10 cellular contexts compared by ENCODE assay signal in genomic region chr4:139553751-139554670, GRCh38. TPM values are rescaled to one million over a fixed set of nuclear protein-coding genes. Genes with fewer than 3 reads are reported as not detected.
DNase-seq lines count a peak whose midpoint lies in the region; ATAC-seq and TF ChIP-seq lines count a peak whose summit lies in the region.
"Had no signal": no experiment of that assay in that cellular context is flagged by ENCODE, and none has a peak within 500 bp of the region (broad histone marks: within the 10 kb centered on the region; RNA-seq: fewer than 3 reads in every experiment).

No MANE protein-coding gene starts in this region.

- H3K27ac ChIP-seq in GM23338 (ENCODE audit: low read depth): no peak overlapping the region

- H3K9ac ChIP-seq in skeletal muscle satellite cell (ENCODE audit: low read depth, low read length): peak overlapping the region; percentile 95

- H3K36me3 ChIP-seq in GM23338 (ENCODE audit: insufficient read depth) (no peaks in the 10 kb centered on the region), skeletal muscle satellite cell (ENCODE audit: insufficient read depth, low read length) (no peaks in the 10 kb centered on the region)

- peak overlapping the region; percentile 87; the same call in 1 of the 2 replicates for H3K4me3 ChIP-seq in GM23338
- H3K4me3 ChIP-seq in fibroblast of villous mesenchyme (ENCODE audit: low read depth, low read length): peak overlapping the region; percentile 86
- peak overlapping the region; percentile 90 for H3K4me3 ChIP-seq in skeletal muscle satellite cell (ENCODE audit: low read length)
- H3K4me3 ChIP-seq: K562, lung had no signal

- H2AFZ ChIP-seq in GM23338: no peak overlapping the region

- CTCF ChIA-PET in T-cell (lab: Charles Lee): interaction anchor here (0.6 to 1.8 kb wide), 6 partner anchors 23 to 339 kb away, joined by 3 to 5 read pairs (median 4); no protein-coding TSS in a partner anchor

- H3K36me3 Mint-ChIP-seq in GM23338 (ENCODE audit: low read depth) (no peaks in the 10 kb centered on the region; the same call in 2 of the 3 replicates), T-cell (no peaks in the 10 kb centered on the region)

- ATAC-seq in GM23338: no peak
- no peak for ATAC-seq in T-cell (replicated peaks in 1 of 4)
- ATAC-seq: K562 had no signal

- POLR2A ChIA-PET in T-cell (lab: Charles Lee): interaction anchor here in 1 of 2 donors (0.6 to 1.2 kb wide), 4 partner anchors 8 to 539 kb away, joined by 3 to 10 read pairs (median 4); no protein-coding TSS in a partner anchor

- H3K9me3 Mint-ChIP-seq in GM23338: no peaks in the 10 kb centered on the region; the same call in 1 of the 3 replicates
- no peaks in the 10 kb centered on the region for H3K9me3 Mint-ChIP-seq in T-cell

- H3K9me3 ChIP-seq in skeletal muscle satellite cell (replicated peaks; ENCODE audit: low read length): no peaks in the 10 kb centered on the region

- H3K4me2 ChIP-seq in GM23338 (peak overlapping the region; percentile 98), skeletal muscle satellite cell (ENCODE audit: low read length) (peak overlapping the region; percentile 96)

- peaks cover 61% of the 10 kb centered on the region for H3K27me3 ChIP-seq in GM23338 (ENCODE audit: insufficient read depth)
- H3K27me3 ChIP-seq in skeletal muscle satellite cell (ENCODE audit: control insufficient read depth, insufficient read depth, low read length): peaks cover 21% of the 10 kb centered on the region

- H4K20me1 ChIP-seq in GM23338 (replicated peaks; ENCODE audit: insufficient read depth): no peaks in the 10 kb centered on the region

- DNase-seq in GM23338 (ENCODE audit: low spot score) (no peak), T-cell (no peak), fibroblast of villous mesenchyme (ENCODE audit: low read depth) (no peak), amygdala (lab: John Stamatoyannopoulos, UW) (no peak), foreskin melanocyte (no peak), GM20000 (ENCODE audit: low spot score) (no peak)
- no peak for DNase-seq in activated CD8-positive, alpha-beta memory T cell treated with anti-CD3 and anti-CD28 coated beads, Interleukin-2, amount 50 U/mL, for 4 hours

- no peaks in the 10 kb centered on the region for H3K79me2 ChIP-seq in GM23338 (replicated peaks; ENCODE audit: insufficient read depth)

- H3K4me3 Mint-ChIP-seq in GM23338: peak overlapping the region; percentile 87
- H3K4me3 Mint-ChIP-seq in T-cell: peak overlapping the region; percentile 90 to 97 (median 90)

- H3K4me1 Mint-ChIP-seq in GM23338 (peaks cover 46% of the 10 kb centered on the region), T-cell (peaks cover 29 to 64% (median 48%) of the 10 kb centered on the region in 3 donors)

- H3K27ac Mint-ChIP-seq in GM23338 (no peak overlapping the region), T-cell (peak overlapping the region; percentile 68 to 96)

- H3K27me3 Mint-ChIP-seq in GM23338 (ENCODE audit: insufficient read depth, low read depth, poor library complexity): peaks cover 46% of the 10 kb centered on the region
- peaks cover 0 to 2% of the 10 kb centered on the region in 2 donors for H3K27me3 Mint-ChIP-seq in T-cell

- H3K9me2 ChIP-seq in GM23338 (ENCODE audit: insufficient read depth): no peaks in the 10 kb centered on the region

- TF ChIP-seq CTCF in GM23338 (conservative IDR thresholded peaks at IDR 0.05; ENCODE audit: low read depth in 2 of 2) (no peak), fibroblast of villous mesenchyme (IDR thresholded peaks at IDR 0.05; ENCODE audit: insufficient read depth, low read depth, low read length) (no peak), GM20000 (IDR thresholded peaks at IDR 0.05; ENCODE audit: extremely low read depth, missing control alignments) (no peak)

- peaks cover 32% of the 10 kb centered on the region for H3K4me1 ChIP-seq in GM23338 (ENCODE audit: insufficient read depth)
- peaks cover 45% of the 10 kb centered on the region for H3K4me1 ChIP-seq in skeletal muscle satellite cell (ENCODE audit: control insufficient read depth, insufficient read depth, low read length)

- H3F3A ChIP-seq in GM23338 (replicated peaks; ENCODE audit: low read depth): 0 out of 2 replicates have a peak, but pooled peaks cover 7% of the 10 kb centered on the region

TF ChIP-seq in GM23338, 12 proteins besides CTCF, POLR2A, EP300 and RAD21:
- TF ChIP-seq ZNF331 (CRISPR knock-in tag; IDR thresholded peaks at IDR 0.05; ENCODE audit: low read depth): no peak
- no peak for TF ChIP-seq JUNB (IDR thresholded peaks at IDR 0.05; ENCODE audit: unreplicated experiment)
- TF ChIP-seq, protein P1, sequence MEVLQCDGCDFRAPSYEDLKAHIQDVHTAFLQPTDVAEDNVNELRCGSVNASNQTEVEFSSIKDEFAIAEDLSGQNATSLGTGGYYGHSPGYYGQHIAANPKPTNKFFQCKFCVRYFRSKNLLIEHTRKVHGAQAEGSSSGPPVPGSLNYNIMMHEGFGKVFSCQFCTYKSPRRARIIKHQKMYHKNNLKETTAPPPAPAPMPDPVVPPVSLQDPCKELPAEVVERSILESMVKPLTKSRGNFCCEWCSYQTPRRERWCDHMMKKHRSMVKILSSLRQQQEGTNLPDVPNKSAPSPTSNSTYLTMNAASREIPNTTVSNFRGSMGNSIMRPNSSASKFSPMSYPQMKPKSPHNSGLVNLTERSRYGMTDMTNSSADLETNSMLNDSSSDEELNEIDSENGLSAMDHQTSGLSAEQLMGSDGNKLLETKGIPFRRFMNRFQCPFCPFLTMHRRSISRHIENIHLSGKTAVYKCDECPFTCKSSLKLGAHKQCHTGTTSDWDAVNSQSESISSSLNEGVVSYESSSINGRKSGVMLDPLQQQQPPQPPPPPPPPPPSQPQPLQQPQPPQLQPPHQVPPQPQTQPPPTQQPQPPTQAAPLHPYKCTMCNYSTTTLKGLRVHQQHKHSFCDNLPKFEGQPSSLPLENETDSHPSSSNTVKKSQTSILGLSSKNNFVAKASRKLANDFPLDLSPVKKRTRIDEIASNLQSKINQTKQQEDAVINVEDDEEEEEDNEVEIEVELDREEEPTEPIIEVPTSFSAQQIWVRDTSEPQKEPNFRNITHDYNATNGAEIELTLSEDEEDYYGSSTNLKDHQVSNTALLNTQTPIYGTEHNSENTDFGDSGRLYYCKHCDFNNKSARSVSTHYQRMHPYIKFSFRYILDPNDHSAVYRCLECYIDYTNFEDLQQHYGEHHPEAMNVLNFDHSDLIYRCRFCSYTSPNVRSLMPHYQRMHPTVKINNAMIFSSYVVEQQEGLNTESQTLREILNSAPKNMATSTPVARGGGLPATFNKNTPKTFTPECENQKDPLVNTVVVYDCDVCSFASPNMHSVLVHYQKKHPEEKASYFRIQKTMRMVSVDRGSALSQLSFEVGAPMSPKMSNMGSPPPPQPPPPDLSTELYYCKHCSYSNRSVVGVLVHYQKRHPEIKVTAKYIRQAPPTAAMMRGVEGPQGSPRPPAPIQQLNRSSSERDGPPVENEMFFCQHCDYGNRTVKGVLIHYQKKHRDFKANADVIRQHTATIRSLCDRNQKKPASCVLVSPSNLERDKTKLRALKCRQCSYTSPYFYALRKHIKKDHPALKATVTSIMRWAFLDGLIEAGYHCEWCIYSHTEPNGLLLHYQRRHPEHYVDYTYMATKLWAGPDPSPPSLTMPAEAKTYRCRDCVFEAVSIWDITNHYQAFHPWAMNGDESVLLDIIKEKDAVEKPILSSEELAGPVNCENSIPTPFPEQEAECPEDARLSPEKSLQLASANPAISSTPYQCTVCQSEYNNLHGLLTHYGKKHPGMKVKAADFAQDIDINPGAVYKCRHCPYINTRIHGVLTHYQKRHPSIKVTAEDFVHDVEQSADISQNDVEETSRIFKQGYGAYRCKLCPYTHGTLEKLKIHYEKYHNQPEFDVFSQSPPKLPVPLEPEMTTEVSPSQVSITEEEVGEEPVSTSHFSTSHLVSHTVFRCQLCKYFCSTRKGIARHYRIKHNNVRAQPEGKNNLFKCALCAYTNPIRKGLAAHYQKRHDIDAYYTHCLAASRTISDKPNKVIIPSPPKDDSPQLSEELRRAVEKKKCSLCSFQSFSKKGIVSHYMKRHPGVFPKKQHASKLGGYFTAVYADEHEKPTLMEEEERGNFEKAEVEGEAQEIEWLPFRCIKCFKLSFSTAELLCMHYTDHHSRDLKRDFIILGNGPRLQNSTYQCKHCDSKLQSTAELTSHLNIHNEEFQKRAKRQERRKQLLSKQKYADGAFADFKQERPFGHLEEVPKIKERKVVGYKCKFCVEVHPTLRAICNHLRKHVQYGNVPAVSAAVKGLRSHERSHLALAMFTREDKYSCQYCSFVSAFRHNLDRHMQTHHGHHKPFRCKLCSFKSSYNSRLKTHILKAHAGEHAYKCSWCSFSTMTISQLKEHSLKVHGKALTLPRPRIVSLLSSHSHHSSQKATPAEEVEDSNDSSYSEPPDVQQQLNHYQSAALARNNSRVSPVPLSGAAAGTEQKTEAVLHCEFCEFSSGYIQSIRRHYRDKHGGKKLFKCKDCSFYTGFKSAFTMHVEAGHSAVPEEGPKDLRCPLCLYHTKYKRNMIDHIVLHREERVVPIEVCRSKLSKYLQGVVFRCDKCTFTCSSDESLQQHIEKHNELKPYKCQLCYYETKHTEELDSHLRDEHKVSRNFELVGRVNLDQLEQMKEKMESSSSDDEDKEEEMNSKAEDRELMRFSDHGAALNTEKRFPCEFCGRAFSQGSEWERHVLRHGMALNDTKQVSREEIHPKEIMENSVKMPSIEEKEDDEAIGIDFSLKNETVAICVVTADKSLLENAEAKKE (CRISPR knock-in tag; IDR thresholded peaks at IDR 0.05): no peak
- no peak for TF ChIP-seq ZNF114 (CRISPR knock-in tag; IDR thresholded peaks at IDR 0.05)
- no peak for TF ChIP-seq CREB1 (CRISPR knock-in tag; IDR thresholded peaks at IDR 0.05; ENCODE audit: low read depth)
- TF ChIP-seq POLR2AphosphoS5 (IDR thresholded peaks at IDR 0.05; ENCODE audit: low read depth): no peak
- TF ChIP-seq EZH2phosphoT487 (IDR thresholded peaks at IDR 0.05; ENCODE audit: unreplicated experiment): no peak
- no peak for TF ChIP-seq EZH2 (IDR thresholded peaks at IDR 0.05; ENCODE audit: low read depth, unreplicated experiment)
- TF ChIP-seq NANOG (IDR thresholded peaks at IDR 0.05; ENCODE audit: borderline replicate concordance): no peak
- TF ChIP-seq, protein P2, sequence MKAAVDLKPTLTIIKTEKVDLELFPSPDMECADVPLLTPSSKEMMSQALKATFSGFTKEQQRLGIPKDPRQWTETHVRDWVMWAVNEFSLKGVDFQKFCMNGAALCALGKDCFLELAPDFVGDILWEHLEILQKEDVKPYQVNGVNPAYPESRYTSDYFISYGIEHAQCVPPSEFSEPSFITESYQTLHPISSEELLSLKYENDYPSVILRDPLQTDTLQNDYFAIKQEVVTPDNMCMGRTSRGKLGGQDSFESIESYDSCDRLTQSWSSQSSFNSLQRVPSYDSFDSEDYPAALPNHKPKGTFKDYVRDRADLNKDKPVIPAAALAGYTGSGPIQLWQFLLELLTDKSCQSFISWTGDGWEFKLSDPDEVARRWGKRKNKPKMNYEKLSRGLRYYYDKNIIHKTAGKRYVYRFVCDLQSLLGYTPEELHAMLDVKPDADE (IDR thresholded peaks at IDR 0.05): no peak

RNA-seq across cellular contexts. Expression of gene SETD7, which starts 2.0 kb away (rescaled TPM):
- 4.2 and 4.5 TPM in 2 replicates for total RNA-seq in GM23338 (2014; rRNA removed; shearing (Covaris generic))
- polyA plus RNA-seq in GM23338 (2016; fragmentation: Nextera tagmentation; extraction: Ambion mirVana): 0.99 and 1.1 TPM in 2 replicates
- total RNA-seq in T-cell (10 to 100 TPM in 3 of 5 donors, 1 to 10 TPM in 2; 6.5 to 17.5 (median 10.3) TPM), fibroblast of villous mesenchyme (74.4 and 107 TPM in 2 replicates)
- total RNA-seq in skeletal muscle satellite cell (2012; rRNA removed): 72.5 and 78.6 TPM in 2 replicates
